Comparison of ENCODE assay signal across 9 cellular contexts in the genomic region with DNA sequence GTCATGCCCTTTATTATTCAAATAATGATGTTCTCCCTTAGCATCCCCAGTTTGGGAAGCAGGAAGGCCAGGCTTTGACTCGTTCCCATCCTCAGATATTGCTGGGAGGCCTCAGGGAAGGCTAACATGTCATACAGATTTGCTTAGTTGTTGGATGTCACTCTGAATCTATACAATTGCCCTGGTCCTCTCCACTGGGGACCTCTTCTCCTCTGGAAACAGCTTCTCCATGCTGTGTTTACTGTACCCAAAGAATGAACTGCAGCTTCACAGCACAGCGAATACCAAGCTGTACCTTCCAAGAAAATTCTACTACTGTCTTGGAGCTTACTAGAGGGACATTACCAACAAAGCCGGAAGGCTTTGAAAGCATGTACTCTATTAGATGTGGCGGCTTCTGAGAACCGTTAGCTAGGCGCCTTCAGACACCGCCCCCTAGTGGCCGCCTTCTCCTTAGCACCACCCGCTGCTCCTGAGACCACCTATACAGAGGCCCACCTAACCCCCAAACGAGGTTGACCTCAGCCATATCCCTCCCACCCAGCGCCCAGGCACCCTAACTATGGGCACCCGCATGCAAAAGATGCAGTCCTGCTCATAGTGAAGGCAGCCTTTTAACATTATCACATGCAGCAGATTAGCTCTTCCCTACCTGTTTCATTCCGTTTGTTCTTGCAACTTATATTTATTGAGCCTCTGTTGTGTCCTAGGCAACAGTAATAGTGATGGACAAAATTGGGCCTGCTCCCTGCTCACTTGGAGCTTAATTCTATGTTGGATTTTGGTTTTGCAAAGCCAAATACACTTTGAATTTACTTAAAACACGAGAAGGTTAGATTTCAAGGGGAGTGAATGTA. TPM values are rescaled to one million over a fixed set of nuclear protein-coding genes. Genes with fewer than 3 reads are reported as not detected.
DNase-seq lines count a peak whose midpoint lies in the region; ATAC-seq and TF ChIP-seq lines count a peak whose summit lies in the region.
"Had no signal": no experiment of that assay in that cellular context is flagged by ENCODE, and none has a peak within 500 bp of the region (broad histone marks: within the 10 kb centered on the region; RNA-seq: fewer than 3 reads in every experiment).

No MANE protein-coding gene starts in this region.

- CTCF ChIA-PET in naive thymus-derived CD4-positive, alpha-beta T cell (lab: Charles Lee): no interaction called here

- TF ChIP-seq CTCF in GM12865 (IDR thresholded peaks at IDR 0.05; ENCODE audit: insufficient read depth, low read depth, low read length, missing control alignments) (peak; percentile 50), NB4 (IDR thresholded peaks at IDR 0.05; ENCODE audit: low read depth, low read length) (peak; percentile 43), endodermal cell (conservative IDR thresholded peaks at IDR 0.05) (peak; percentile 98), stomach (IDR thresholded peaks at IDR 0.05) (peak in 3 of 7 experiments; percentile 35 to 42 (median 41))

- peaks cover 3% of the 10 kb centered on the region for H3K27me3 Mint-ChIP-seq in endodermal cell (ENCODE audit: insufficient read depth)
- no peaks in the 10 kb centered on the region for H3K27me3 Mint-ChIP-seq in naive thymus-derived CD4-positive, alpha-beta T cell

- H3K9me3 Mint-ChIP-seq in endodermal cell: no peaks in the 10 kb centered on the region
- H3K9me3 Mint-ChIP-seq in naive thymus-derived CD4-positive, alpha-beta T cell: no peaks in the 10 kb centered on the region
- H3K9me3 Mint-ChIP-seq: T-helper 1 cell treated with Interleukin-12 subunit alpha and Interleukin-12 subunit beta and Interleukin-4 antibody, amounts not matched to agents 30 μg/mL and 1 μg/mL, for 36 hours had no signal

- TF ChIP-seq POLR2A in NB4 (IDR thresholded peaks at IDR 0.05; ENCODE audit: extremely low read depth, insufficient read length): no peak
- TF ChIP-seq POLR2A in stomach (IDR thresholded peaks at IDR 0.05): no peak

- no peak overlapping the region for H3K4me3 Mint-ChIP-seq in endodermal cell
- no peak overlapping the region for H3K4me3 Mint-ChIP-seq in naive thymus-derived CD4-positive, alpha-beta T cell
- H3K4me3 Mint-ChIP-seq: T-helper 1 cell treated with Interleukin-12 subunit alpha and Interleukin-12 subunit beta and Interleukin-4 antibody, amounts not matched to agents 30 μg/mL and 1 μg/mL, for 36 hours had no signal

- intact Hi-C loops in naive thymus-derived CD4-positive, alpha-beta T cell (cut with micrococcal nuclease): no loop called here
- intact Hi-C loops in stomach (cut with DNase I; ENCODE audit: low total_unique reads): no loop called here

- POLR2A ChIA-PET in naive thymus-derived CD4-positive, alpha-beta T cell (lab: Charles Lee): no interaction called here

- H3K27ac Mint-ChIP-seq in endodermal cell: no peak overlapping the region
- H3K27ac Mint-ChIP-seq in naive thymus-derived CD4-positive, alpha-beta T cell: no peak overlapping the region
- H3K27ac Mint-ChIP-seq: T-helper 1 cell treated with Interleukin-12 subunit alpha and Interleukin-12 subunit beta and Interleukin-4 antibody, amounts not matched to agents 30 μg/mL and 1 μg/mL, for 36 hours had no signal

- no peaks in the 10 kb centered on the region for H3K9me3 ChIP-seq in endodermal cell (ENCODE audit: control insufficient read depth, low read length)
- no peaks in the 10 kb centered on the region for H3K9me3 ChIP-seq in naive thymus-derived CD4-positive, alpha-beta T cell (ENCODE audit: control insufficient read depth in 2 of 3, low read length in 3 of 3)
- no peaks in the 10 kb centered on the region for H3K9me3 ChIP-seq in stomach

- no peaks in the 10 kb centered on the region for H3K36me3 Mint-ChIP-seq in endodermal cell (ENCODE audit: low read depth)
- peaks cover 38 to 82% (median 69%) of the 10 kb centered on the region in 5 donors for H3K36me3 Mint-ChIP-seq in naive thymus-derived CD4-positive, alpha-beta T cell

- no peak for DNase-seq in GM12865 (ENCODE audit: low read depth)
- DNase-seq in NB4 (ENCODE audit: low read depth): peak; percentile 34
- peak; percentile 89 for DNase-seq in endodermal cell
- DNase-seq in naive thymus-derived CD4-positive, alpha-beta T cell: no peak
- DNase-seq in DMS153 treated with DMSO at 0.1 percent for 48 hours (lab: John Stamatoyannopoulos, UW; ENCODE audit: unreplicated experiment): no peak
- DNase-seq in stomach: no peak

- ATAC-seq in naive thymus-derived CD4-positive, alpha-beta T cell: peak; percentile 27
- ATAC-seq in GM19397 (IDR thresholded peaks at IDR 0.05; ENCODE audit: unreplicated experiment): no peak
- no peak for ATAC-seq in HG03432 (IDR thresholded peaks at IDR 0.05; ENCODE audit: unreplicated experiment)

- WGBS in endodermal cell (ENCODE audit: insufficient coverage in 1 of 2, insufficient read length in 1 of 2), 2 experiments: 38 to 43% methylated on average over 8 to 14 of the region's 14 CpGs
- 38 to 59% (median 41%) methylated on average over 14 of the region's 14 CpGs for WGBS in stomach, 5 donors

- H3K9ac ChIP-seq in endodermal cell (ENCODE audit: extremely low read depth, low read length, poor library complexity, severe bottlenecking): no peak overlapping the region

- H3K4me1 ChIP-seq in endodermal cell (ENCODE audit: control insufficient read depth, insufficient read depth, low read length) (no peaks in the 10 kb centered on the region), stomach (no peaks in the 10 kb centered on the region)
- H3K4me1 ChIP-seq in naive thymus-derived CD4-positive, alpha-beta T cell (ENCODE audit: control insufficient read depth in 2 of 2, insufficient read depth in 2 of 2, low read length in 2 of 2): no peaks in the 10 kb centered on the region

- no peaks in the 10 kb centered on the region for H3K27me3 ChIP-seq in endodermal cell (ENCODE audit: control insufficient read depth, insufficient read depth, low read length, poor library complexity, severe bottlenecking)
- no peaks in the 10 kb centered on the region for H3K27me3 ChIP-seq in naive thymus-derived CD4-positive, alpha-beta T cell (ENCODE audit: control insufficient read depth in 2 of 2, insufficient read depth in 2 of 2, low read length in 2 of 2)
- no peaks in the 10 kb centered on the region for H3K27me3 ChIP-seq in stomach

- H3K4me3 ChIP-seq in GM12865 (ENCODE audit: low read depth, low read length) (no peak overlapping the region), NB4 (ENCODE audit: low read depth, low read length) (no peak overlapping the region), endodermal cell (ENCODE audit: low read length) (no peak overlapping the region), stomach (no peak overlapping the region)
- no peak overlapping the region for H3K4me3 ChIP-seq in naive thymus-derived CD4-positive, alpha-beta T cell (ENCODE audit: low read length)

- peaks cover 5% of the 10 kb centered on the region for H3K4me1 Mint-ChIP-seq in endodermal cell
- H3K4me1 Mint-ChIP-seq in naive thymus-derived CD4-positive, alpha-beta T cell: peaks cover 0 to 3% (median 0%) of the 10 kb centered on the region in 7 donors

- no peak overlapping the region for H3K27ac ChIP-seq in endodermal cell (ENCODE audit: low read depth, low read length)
- no peak overlapping the region for H3K27ac ChIP-seq in naive thymus-derived CD4-positive, alpha-beta T cell (ENCODE audit: low read depth, low read length)
- H3K27ac ChIP-seq in stomach: no peak overlapping the region

- H3K36me3 ChIP-seq in endodermal cell (ENCODE audit: control insufficient read depth, insufficient read depth, low read length) (no peaks in the 10 kb centered on the region), stomach (peaks cover 0 to 17% (median 5%) of the 10 kb centered on the region in 4 donors)
- peaks cover 14 to 68% (median 20%) of the 10 kb centered on the region in 3 experiments for H3K36me3 ChIP-seq in naive thymus-derived CD4-positive, alpha-beta T cell (ENCODE audit: control insufficient read depth in 2 of 3, insufficient read depth in 3 of 3, low read length in 3 of 3)

- no peak for TF ChIP-seq EP300 in stomach (IDR thresholded peaks at IDR 0.05)

RNA-seq across cellular contexts. Expression of a gene that starts 34.9 kb away (rescaled TPM):
- total RNA-seq in endodermal cell: 1 to 10 TPM in 1 of 2 donors, under 1 TPM in 1; 0.44 to 3.5 TPM
- polyA plus RNA-seq in endodermal cell (2013, experiment 1 of 2): 0.18 TPM
- 0.17 TPM for polyA plus RNA-seq in endodermal cell (2013, experiment 2 of 2)
- under 1 TPM in 2 of 5 experiments, not detected in 3; 0.13 to 0.29 TPM for total RNA-seq in naive thymus-derived CD4-positive, alpha-beta T cell
- not detected for polyA plus RNA-seq in naive thymus-derived CD4-positive, alpha-beta T cell
- total RNA-seq in stomach: under 1 TPM in 1 of 5 donors, not detected in 4; 0.18 TPM
- polyA plus RNA-seq in stomach: not detected

Comparison
In these comparisons a context has a peak if more than half of its experiments do, and no peak if none do; other contexts are left out.
1. DNase-seq: peak in NB4 (single experiment) and endodermal cell (single experiment); none in GM12865 (single experiment), naive thymus-derived CD4-positive, alpha-beta T cell (0 of 9), DMS153 treated with DMSO at 0.1 percent for 48 hours (single experiment) and stomach (single experiment).